25 cellular contexts compared by ENCODE assay signal in genomic region chr16:2323701-2324100, GRCh38.
"Had no signal": no experiment of that assay in that cellular context is flagged by ENCODE, and none has a peak within 500 bp of the region (broad histone marks: within the 10 kb centered on the region; RNA-seq: fewer than 3 reads in every experiment).

No MANE protein-coding gene starts in this region.

- H3K27me3 ChIP-seq: heart left ventricle, ovary, stomach, testis, thyroid gland, transverse colon, uterus had no signal

- H3K4me1 ChIP-seq: heart left ventricle, left ventricle myocardium inferior, prostate gland, stomach, testis, thyroid gland, transverse colon, uterus had no signal

- H3K27ac ChIP-seq: heart left ventricle, left ventricle myocardium inferior, ovary, prostate gland, skin epidermis, stomach, testis, thyroid gland, transverse colon, uterus had no signal

- ATAC-seq: heart left ventricle; naive thymus-derived CD8-positive, alpha-beta T cell; right cardiac atrium; sciatic nerve; stimulated activated naive B cell treated with anti-CD40 and anti-IgM and Interleukin-4, amounts not matched to agents 10 μg/mL and 1 μg/mL and 100 μg/mL, for 72 hours; stimulated activated naive CD8-positive, alpha-beta T cell treated with anti-CD3 and anti-CD28 coated beads, Interleukin-15, Interleukin-2, amounts not matched to agents 100 U/mL and 50 U/mL, for 24 hours had no signal

- H3K36me3 ChIP-seq: ovary, prostate gland, transverse colon, uterus had no signal

- H3K9me3 ChIP-seq: heart left ventricle, left ventricle myocardium inferior, ovary, prostate gland, stomach, testis, thyroid gland, transverse colon, uterus had no signal

- DNase-seq: hypothalamus; immature natural killer cell; left ventricle myocardium inferior; mammary epithelial cell; mesenchymal stem cell; naive thymus-derived CD8-positive, alpha-beta T cell; occipital lobe; ovary; retina; right cardiac atrium; stimulated activated CD4-positive, alpha-beta T cell treated with anti-CD3 and anti-CD28 coated beads, Interleukin-12 subunit alpha, Interleukin-12 subunit beta, amount 100 ng/mL, for 4 hours; stimulated activated CD4-positive, alpha-beta T cell treated with anti-CD3 and anti-CD28 coated beads, Interleukin-15, amount 100 ng/mL, for 24 hours; stimulated activated CD4-positive, alpha-beta T cell treated with anti-CD3 and anti-CD28 coated beads, Interleukin-2, amount 100 ng/mL, for 24 hours; stimulated activated CD4-positive, alpha-beta T cell treated with anti-CD3 and anti-CD28 coated beads, Interleukin-4, amount 100 ng/mL, for 1 hour; stimulated activated naive B cell treated with anti-CD40 and anti-IgM and Interleukin-4, amounts not matched to agents 10 μg/mL and 1 μg/mL and 100 μg/mL, for 72 hours; stimulated activated naive CD8-positive, alpha-beta T cell treated with anti-CD3 and anti-CD28 coated beads, Interleukin-15, Interleukin-2, amounts not matched to agents 100 U/mL and 50 U/mL, for 24 hours; stomach; testis; thyroid gland; transverse colon; uterus had no signal

- H3K4me3 ChIP-seq: heart left ventricle, left ventricle myocardium inferior, ovary, prostate gland, skin epidermis, stomach, testis, thyroid gland, transverse colon, uterus had no signal
